10 cellular contexts compared by ENCODE assay signal in the genomic region with DNA sequence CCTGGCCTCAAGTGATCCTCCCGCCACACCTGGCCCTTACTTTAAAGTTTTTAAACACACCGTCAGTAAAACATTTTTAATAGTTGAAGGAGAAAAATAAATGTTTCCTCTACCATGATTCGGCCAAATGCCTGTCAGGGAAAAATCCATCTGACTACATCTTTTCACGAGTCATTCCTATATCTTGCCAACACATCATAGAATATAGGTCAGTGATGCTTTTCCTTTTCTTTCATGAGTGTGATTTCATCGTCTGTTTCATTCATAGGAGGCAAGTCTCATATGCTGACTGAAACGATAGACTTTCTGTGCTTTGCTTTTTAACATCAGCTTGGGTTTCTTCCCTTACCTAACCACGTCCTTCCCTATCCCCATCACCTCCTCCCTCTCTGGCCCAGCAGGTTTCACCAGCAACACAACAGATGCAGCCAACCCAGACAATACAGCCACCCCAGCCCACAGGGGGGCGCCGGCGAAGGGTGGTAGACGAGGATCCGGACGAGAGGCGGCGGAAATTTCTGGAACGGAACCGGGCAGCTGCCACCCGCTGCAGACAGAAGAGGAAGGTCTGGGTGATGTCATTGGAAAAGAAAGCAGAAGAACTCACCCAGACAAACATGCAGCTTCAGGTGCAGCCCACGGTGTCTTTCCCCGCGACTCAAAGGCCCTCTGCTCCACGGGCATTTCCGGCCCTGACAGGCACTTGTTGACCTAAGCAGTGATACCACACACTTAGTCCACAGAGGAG.
A peak's percentile ranks its signal among the peaks of the same experiment; 100 is the strongest.
DNase-seq lines count a peak whose midpoint lies in the region; ATAC-seq and TF ChIP-seq lines count a peak whose summit lies in the region.
"Had no signal": no experiment of that assay in that cellular context is flagged by ENCODE, and none has a peak within 500 bp of the region (broad histone marks: within the 10 kb centered on the region; RNA-seq: fewer than 3 reads in every experiment).

No MANE protein-coding gene starts in this region.

- no peak overlapping the region for H3K27ac ChIP-seq in adrenal gland

- 79 to 85% (median 82%) methylated on average over 20 to 23 of the region's 23 CpGs for whole genome bisulfite sequencing in adrenal gland, 4 donors

- H3K27ac Mint-ChIP-seq in HFFc6 (no peak overlapping the region), nephron progenitor cell (no peak overlapping the region), natural killer cell (no peak overlapping the region)

- no peaks in the 10 kb centered on the region for H3K4me1 ChIP-seq in adrenal gland (replicated peaks in 1 of 2)

- peak; percentile 34 for DNase-seq in EL
- peak; percentile 4 for DNase-seq in HFFc6
- peak in 4 of 7 donors; percentile 12 to 34 (median 24) for DNase-seq in adrenal gland
- peak; percentile 44 for DNase-seq in medulla oblongata (ENCODE audit: extremely low spot score)
- no peak for DNase-seq in AG20443 (ENCODE audit: low spot score)
- DNase-seq in epidermal melanocyte (ENCODE audit: insufficient read length, low spot score): no peak
- DNase-seq in nephron progenitor cell: no peak
- no peak for DNase-seq in natural killer cell
- DNase-seq: Calu3, NCI-H524 treated with DMSO at 0.1 percent for 48 hours had no signal

- no peaks in the 10 kb centered on the region for H3K36me3 ChIP-seq in adrenal gland (replicated peaks in 1 of 2)

- H3K9me3 Mint-ChIP-seq in HFFc6 (no peaks in the 10 kb centered on the region; the same call in 1 of the 2 replicates), nephron progenitor cell (no peaks in the 10 kb centered on the region), natural killer cell (no peaks in the 10 kb centered on the region)

- no peaks in the 10 kb centered on the region for H3K9me3 ChIP-seq in adrenal gland (replicated peaks in 1 of 3)

- H3K4me1 Mint-ChIP-seq in HFFc6 (ENCODE audit: low read depth) (peaks cover 6% of the 10 kb centered on the region; the same call in 1 of the 2 replicates), nephron progenitor cell (peaks cover 6% of the 10 kb centered on the region), natural killer cell (no peaks in the 10 kb centered on the region)

- no peaks in the 10 kb centered on the region; the same call in 1 of the 2 replicates for H3K36me3 Mint-ChIP-seq in HFFc6 (ENCODE audit: low read depth)
- peaks cover 18% of the 10 kb centered on the region for H3K36me3 Mint-ChIP-seq in nephron progenitor cell (ENCODE audit: low read depth)
- H3K36me3 Mint-ChIP-seq in natural killer cell: no peaks in the 10 kb centered on the region

- intact Hi-C loops in adrenal gland (cut with DNase I) (no loop called here), natural killer cell (cut with micrococcal nuclease) (no loop called here)

- TF ChIP-seq CTCF in HFFc6 (IDR thresholded peaks at IDR 0.05): no peak
- TF ChIP-seq CTCF in adrenal gland (IDR thresholded peaks at IDR 0.05): no peak
- no peak for TF ChIP-seq CTCF in nephron progenitor cell (IDR thresholded peaks at IDR 0.05)
- TF ChIP-seq CTCF in natural killer cell (IDR thresholded peaks at IDR 0.05): no peak

- no peak overlapping the region for H3K4me3 ChIP-seq in adrenal gland

- H3K4me3 Mint-ChIP-seq in HFFc6 (no peak overlapping the region), nephron progenitor cell (no peak overlapping the region), natural killer cell (no peak overlapping the region)

- no peak for ATAC-seq in natural killer cell

- no peak for TF ChIP-seq POLR2A in adrenal gland (IDR thresholded peaks at IDR 0.05)

- H3K27me3 Mint-ChIP-seq in HFFc6 (ENCODE audit: insufficient read depth) (no peaks in the 10 kb centered on the region; the same call in 1 of the 2 replicates), nephron progenitor cell (ENCODE audit: low read depth, poor library complexity) (peaks cover 7% of the 10 kb centered on the region), natural killer cell (ENCODE audit: low read depth in 2 of 2) (peaks cover 7 to 13% of the 10 kb centered on the region in 2 donors)

- no peaks in the 10 kb centered on the region for H3K27me3 ChIP-seq in adrenal gland

Comparison
In these comparisons a context has a peak if more than half of its experiments do, and no peak if none do; other contexts are left out.
1. DNase-seq: peak in EL (single experiment), HFFc6 (single experiment), adrenal gland (4 of 7) and medulla oblongata (single experiment); none in AG20443 (single experiment), epidermal melanocyte (single experiment), nephron progenitor cell (single experiment) and natural killer cell (single experiment).